Comparison of ENCODE assay signal across 18 cellular contexts in the genomic region with DNA sequence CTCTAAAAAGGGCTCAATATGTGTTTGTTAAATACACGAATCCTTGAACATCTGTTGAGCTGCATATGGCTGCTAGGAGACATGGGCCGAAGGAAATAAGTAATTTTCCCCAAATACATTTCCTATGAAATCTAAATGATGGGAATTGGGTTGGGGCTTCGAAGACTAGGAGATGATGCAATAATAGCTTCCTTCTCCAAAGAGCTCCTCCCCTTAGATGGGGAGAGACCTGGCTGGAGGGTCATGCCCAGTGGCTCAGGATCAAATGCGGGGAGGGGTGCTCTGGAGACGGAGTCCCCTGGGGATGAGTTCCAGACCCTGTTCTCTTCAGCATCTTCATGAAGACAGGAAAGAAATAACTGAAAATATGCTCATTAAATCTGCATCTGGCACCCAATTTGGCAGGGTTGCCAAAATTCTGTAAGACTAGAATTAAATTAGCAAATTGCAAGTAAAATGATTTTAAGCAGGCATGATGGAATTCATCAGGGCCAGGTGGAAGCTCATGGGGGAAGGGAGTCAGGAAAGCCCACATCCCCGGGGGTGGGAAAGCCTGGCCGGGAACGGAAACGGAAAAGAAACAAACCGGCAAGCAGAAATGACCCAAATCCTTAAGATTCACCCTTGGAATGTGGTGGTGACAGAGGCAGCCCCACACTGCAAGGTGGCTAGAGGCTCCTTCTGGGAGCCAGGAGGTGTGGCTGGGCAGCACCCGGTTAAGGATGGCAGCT.
DNase-seq lines count a peak whose midpoint lies in the region; ATAC-seq, FAIRE-seq and TF ChIP-seq lines count a peak whose summit lies in the region.
"Had no signal": no experiment of that assay in that cellular context is flagged by ENCODE, and none has a peak within 500 bp of the region (broad histone marks: within the 10 kb centered on the region; RNA-seq: fewer than 3 reads in every experiment).

No MANE protein-coding gene starts in this region.

- no peak overlapping the region for H3K4me2 ChIP-seq in H1 (ENCODE audit: insufficient read depth in 1 of 2, low read depth in 2 of 2, low read length in 2 of 2)

- POLR2A ChIA-PET in activated CD8-positive, alpha-beta T cell treated with anti-CD3 and anti-CD28 coated beads, Interleukin-2, amount 10 ng/mL, durations not matched to agents 7 days and 5 days (lab: Charles Lee), result interaction anchor here (0.6 to 1.2 kb wide), 2 partner anchors 12 to 150 kb away, joined by 3 to 5 read pairs; no protein-coding TSS in a partner anchor
- POLR2A ChIA-PET in H1 (lab: Charles Lee; ENCODE audit: partially characterized antibody), result no interaction called here

- H3K14ac ChIP-seq in H1 (ENCODE audit: insufficient read length), result no peak overlapping the region

- peak overlapping the region; percentile 47 for H3K27ac Mint-ChIP-seq in activated CD8-positive, alpha-beta T cell treated with anti-CD3 and anti-CD28 coated beads, Interleukin-2, amount 10 ng/mL, durations not matched to agents 7 days and 5 days
- H3K27ac Mint-ChIP-seq in stimulated activated naive CD8-positive, alpha-beta T cell treated with anti-CD3 and anti-CD28 coated beads, Interleukin-15, amount 100 ng/mL, for 72 hours, result peak overlapping the region; percentile 84 to 85
- H3K27ac Mint-ChIP-seq: activated B cell treated with CpG ODN at 0.5 μM for 24 hours had no signal

- H3K4me3 ChIP-seq in H1 (ENCODE audit: extremely low read depth in 1 of 4, insufficient read depth in 2 of 4, low read depth in 3 of 4, low read length in 4 of 4) (no peak overlapping the region), upper lobe of left lung (no peak overlapping the region)
- H3K4me3 ChIP-seq: lung, SJCRH30, spleen, transverse colon had no signal

- no peak overlapping the region for H4K8ac ChIP-seq in H1 (ENCODE audit: extremely low read depth, insufficient read depth, low read length)

- no peak overlapping the region for H2BK20ac ChIP-seq in H1 (ENCODE audit: low read length)

- no peak overlapping the region for H2BK120ac ChIP-seq in H1 (replicated peaks; ENCODE audit: low read depth, low read length)

- TF ChIP-seq POLR2A in H1 (IDR thresholded peaks at IDR 0.05; ENCODE audit: control extremely low read depth in 1 of 2, low read depth in 2 of 2, low read length in 2 of 2) (no peak), upper lobe of left lung (IDR thresholded peaks at IDR 0.05) (no peak)

- H3K23ac ChIP-seq in H1 (ENCODE audit: insufficient read length), result no peak overlapping the region

- H3K9me3 ChIP-seq in H1 (ENCODE audit: insufficient read depth in 2 of 2, low read depth in 1 of 2, low read length in 1 of 2) (no peaks in the 10 kb centered on the region), upper lobe of left lung (no peaks in the 10 kb centered on the region)
- H3K9me3 ChIP-seq: SJCRH30, spleen, transverse colon had no signal

- H3K27me3 ChIP-seq in H1 (replicated peaks in 1 of 4; ENCODE audit: control insufficient read depth in 3 of 4, extremely low read depth in 1 of 4, insufficient read depth in 3 of 4, low read length in 3 of 4) (no peaks in the 10 kb centered on the region), upper lobe of left lung (no peaks in the 10 kb centered on the region)
- H3K27me3 ChIP-seq: SJCRH30, spleen, transverse colon had no signal

- peaks cover 7% of the 10 kb centered on the region for H3K36me3 Mint-ChIP-seq in activated CD8-positive, alpha-beta T cell treated with anti-CD3 and anti-CD28 coated beads, Interleukin-2, amount 10 ng/mL, durations not matched to agents 7 days and 5 days (ENCODE audit: low read depth)

- H3K79me1 ChIP-seq in H1 (ENCODE audit: low read depth, low read length), result no peaks in the 10 kb centered on the region

- no peaks in the 10 kb centered on the region for H4K20me1 ChIP-seq in H1 (replicated peaks in 1 of 2; ENCODE audit: control insufficient read depth in 1 of 2, insufficient read depth in 2 of 2, low read length in 2 of 2)

- H2BK12ac ChIP-seq in H1 (ENCODE audit: low read depth, low read length), result peak overlapping the region; percentile 71; the same call in 1 of the 2 replicates

- no peak overlapping the region for H3K56ac ChIP-seq in H1 (replicated peaks; ENCODE audit: insufficient read length, low read depth, low read length)

- no peak for TF ChIP-seq EP300 in H1 (IDR thresholded peaks at IDR 0.05; ENCODE audit: borderline replicate concordance in 1 of 2, low read depth in 2 of 2, low read length in 2 of 2)
- TF ChIP-seq EP300 in upper lobe of left lung (IDR thresholded peaks at IDR 0.05), result no peak

- CTCF ChIA-PET in activated CD8-positive, alpha-beta T cell treated with anti-CD3 and anti-CD28 coated beads, Interleukin-2, amount 10 ng/mL, durations not matched to agents 7 days and 5 days (lab: Charles Lee), result interaction anchor here (1.0 to 1.1 kb wide), 2 partner anchors 9 to 75 kb away, joined by 3 read pairs; no protein-coding TSS in a partner anchor
- CTCF ChIA-PET in H1 (lab: Charles Lee; ENCODE audit: partially characterized antibody), result interaction anchor here (1.0 to 1.4 kb wide), 3 partner anchors 10 to 216 kb away, joined by 3 to 4 read pairs (median 3); no protein-coding TSS in a partner anchor

- no peak for TF ChIP-seq RAD21 in H1 (IDR thresholded peaks at IDR 0.05 in 1 of 2, conservative IDR thresholded peaks at IDR 0.05 in 1 of 2; ENCODE audit: low read depth in 2 of 2, low read length in 2 of 2)

- TF ChIP-seq CTCF in H1 (IDR thresholded peaks at IDR 0.05; ENCODE audit: control extremely low read depth in 1 of 3, insufficient read depth in 1 of 3, low read depth in 1 of 3, low read length in 3 of 3) (no peak), upper lobe of left lung (IDR thresholded peaks at IDR 0.05) (no peak)

- H3K4me1 Mint-ChIP-seq in activated CD8-positive, alpha-beta T cell treated with anti-CD3 and anti-CD28 coated beads, Interleukin-2, amount 10 ng/mL, durations not matched to agents 7 days and 5 days (ENCODE audit: low read depth), result peaks cover 32% of the 10 kb centered on the region
- peaks cover 83% of the 10 kb centered on the region for H3K4me1 Mint-ChIP-seq in stimulated activated naive CD8-positive, alpha-beta T cell treated with anti-CD3 and anti-CD28 coated beads, Interleukin-15, amount 100 ng/mL, for 72 hours

- peak; percentile 9 for DNase-seq in activated CD8-positive, alpha-beta memory T cell treated with anti-CD3 and anti-CD28 coated beads for 24 hours
- no peak for DNase-seq in activated CD8-positive, alpha-beta memory T cell treated with anti-CD3 and anti-CD28 coated beads, Interleukin-2, amount 50 U/mL, for 4 hours
- no peak for DNase-seq in activated CD8-positive, alpha-beta T cell treated with anti-CD3 and anti-CD28 coated beads, Interleukin-2, amount 10 ng/mL, durations not matched to agents 7 days and 5 days
- DNase-seq in H1 (ENCODE audit: low read depth in 1 of 2, low spot score in 2 of 2) (no peak), NAMALWA (ENCODE audit: low spot score) (no peak), upper lobe of left lung (no peak)
- DNase-seq in stimulated activated naive CD8-positive, alpha-beta T cell treated with anti-CD3 and anti-CD28 coated beads, Interleukin-15, amount 100 ng/mL, for 72 hours, result peak in 1 of 2 donors; percentile 6
- DNase-seq: activated B cell treated with CpG ODN at 0.5 μM for 24 hours, activated gamma-delta T cell, Karpas-422, occipital lobe, SJCRH30 had no signal

- H3K18ac ChIP-seq in H1 (ENCODE audit: extremely low read depth, low read length), result peak overlapping the region; percentile 57; the same call in 1 of the 2 replicates

- no peak overlapping the region for H4K91ac ChIP-seq in H1 (replicated peaks; ENCODE audit: insufficient read length, low read length)

- no peak overlapping the region for H4K5ac ChIP-seq in H1 (ENCODE audit: insufficient read length, low read depth, low read length)

- H3K9ac ChIP-seq in H1 (replicated peaks in 1 of 4; ENCODE audit: extremely low read depth in 1 of 4, low read depth in 3 of 4, low read length in 3 of 4), result no peak overlapping the region

- peak overlapping the region; percentile 64 for H2AFZ ChIP-seq in H1 (ENCODE audit: low read length)

- no peaks in the 10 kb centered on the region for H3K9me3 Mint-ChIP-seq in activated CD8-positive, alpha-beta T cell treated with anti-CD3 and anti-CD28 coated beads, Interleukin-2, amount 10 ng/mL, durations not matched to agents 7 days and 5 days (ENCODE audit: insufficient read depth)
- H3K9me3 Mint-ChIP-seq in stimulated activated naive CD8-positive, alpha-beta T cell treated with anti-CD3 and anti-CD28 coated beads, Interleukin-15, amount 100 ng/mL, for 72 hours, result no peaks in the 10 kb centered on the region
- H3K9me3 Mint-ChIP-seq: activated B cell treated with CpG ODN at 0.5 μM for 24 hours had no signal

- 76% methylated on average over 11 of the region's 11 CpGs; no CpG with 5 or more reads in 1 of the 2 experiments for WGBS in H1 (ENCODE audit: extremely low coverage in 1 of 2, insufficient coverage in 1 of 2, insufficient read length in 1 of 2, insufficient replicate concordance in 2 of 2, low coverage in 1 of 2, low lambda C conversion rate in 2 of 2, missing lambda C conversion rate in 1 of 2), 2 experiments
- WGBS in upper lobe of left lung, 2 donors, result 59 to 70% methylated on average over 11 of the region's 11 CpGs

- H3K4me1 ChIP-seq in H1 (replicated peaks in 1 of 4; ENCODE audit: control insufficient read depth in 3 of 4, insufficient read depth in 4 of 4, low read length in 3 of 4) (peaks cover 0 to 7% (median 2%) of the 10 kb centered on the region in 4 experiments; a peak in 4 of 7 replicates), upper lobe of left lung (peaks cover 11 to 15% (median 14%) of the 10 kb centered on the region in 4 donors)

- H3K27me3 Mint-ChIP-seq in activated CD8-positive, alpha-beta T cell treated with anti-CD3 and anti-CD28 coated beads, Interleukin-2, amount 10 ng/mL, durations not matched to agents 7 days and 5 days (ENCODE audit: low read depth), result no peaks in the 10 kb centered on the region
- H3K27me3 Mint-ChIP-seq in stimulated activated naive CD8-positive, alpha-beta T cell treated with anti-CD3 and anti-CD28 coated beads, Interleukin-15, amount 100 ng/mL, for 72 hours, result no peaks in the 10 kb centered on the region
- H3K27me3 Mint-ChIP-seq: activated B cell treated with CpG ODN at 0.5 μM for 24 hours had no signal

- no peak overlapping the region for H3K4ac ChIP-seq in H1 (replicated peaks; ENCODE audit: insufficient read length, low read depth, low read length)

- no peak for ATAC-seq in activated CD8-positive, alpha-beta T cell treated with anti-CD3 and anti-CD28 coated beads, Interleukin-2, amount 10 ng/mL, durations not matched to agents 7 days and 5 days
- no peak for ATAC-seq in stimulated activated naive CD8-positive, alpha-beta T cell treated with anti-CD3 and anti-CD28 coated beads, Interleukin-15, amount 100 ng/mL, for 72 hours
- no peak for ATAC-seq in HG03097 (IDR thresholded peaks at IDR 0.05; ENCODE audit: low FRiP score, unreplicated experiment)
- ATAC-seq in upper lobe of left lung (ENCODE audit: low FRiP score in 2 of 2), result no peak

- H3K27ac ChIP-seq in H1 (ENCODE audit: low read depth, low read length) (no peak overlapping the region), upper lobe of left lung (no peak overlapping the region)
- H3K27ac ChIP-seq: SJCRH30, transverse colon had no signal

- H3K36me3 ChIP-seq in H1 (ENCODE audit: control insufficient read depth in 2 of 4, insufficient read depth in 4 of 4, low read length in 3 of 4) (no peaks in the 10 kb centered on the region), upper lobe of left lung (no peaks in the 10 kb centered on the region)
- H3K36me3 ChIP-seq: SJCRH30, spleen, transverse colon had no signal

- no peaks in the 10 kb centered on the region for H3K79me2 ChIP-seq in H1 (ENCODE audit: control insufficient read depth in 1 of 2, insufficient read depth in 2 of 2, low read length in 2 of 2)

- FAIRE-seq in H1 (lab: Jason Lieb, UNC), result no peak
- FAIRE-seq: colon, D721Med had no signal

- no peak overlapping the region for H2BK15ac ChIP-seq in H1 (ENCODE audit: low read length)

- H2BK5ac ChIP-seq in H1 (ENCODE audit: low read depth, low read length), result no peak overlapping the region

- H3K4me3 Mint-ChIP-seq in activated CD8-positive, alpha-beta T cell treated with anti-CD3 and anti-CD28 coated beads, Interleukin-2, amount 10 ng/mL, durations not matched to agents 7 days and 5 days, result no peak overlapping the region
- H3K4me3 Mint-ChIP-seq in stimulated activated naive CD8-positive, alpha-beta T cell treated with anti-CD3 and anti-CD28 coated beads, Interleukin-15, amount 100 ng/mL, for 72 hours, result peak overlapping the region; percentile 35 to 56
- H3K4me3 Mint-ChIP-seq: activated B cell treated with CpG ODN at 0.5 μM for 24 hours had no signal

- no peak overlapping the region for H2AK5ac ChIP-seq in H1 (ENCODE audit: low read depth, low read length)

- no peaks in the 10 kb centered on the region for H3K23me2 ChIP-seq in H1 (ENCODE audit: low read depth, low read length)
